2 cellular contexts compared by ENCODE assay signal in the genomic region with DNA sequence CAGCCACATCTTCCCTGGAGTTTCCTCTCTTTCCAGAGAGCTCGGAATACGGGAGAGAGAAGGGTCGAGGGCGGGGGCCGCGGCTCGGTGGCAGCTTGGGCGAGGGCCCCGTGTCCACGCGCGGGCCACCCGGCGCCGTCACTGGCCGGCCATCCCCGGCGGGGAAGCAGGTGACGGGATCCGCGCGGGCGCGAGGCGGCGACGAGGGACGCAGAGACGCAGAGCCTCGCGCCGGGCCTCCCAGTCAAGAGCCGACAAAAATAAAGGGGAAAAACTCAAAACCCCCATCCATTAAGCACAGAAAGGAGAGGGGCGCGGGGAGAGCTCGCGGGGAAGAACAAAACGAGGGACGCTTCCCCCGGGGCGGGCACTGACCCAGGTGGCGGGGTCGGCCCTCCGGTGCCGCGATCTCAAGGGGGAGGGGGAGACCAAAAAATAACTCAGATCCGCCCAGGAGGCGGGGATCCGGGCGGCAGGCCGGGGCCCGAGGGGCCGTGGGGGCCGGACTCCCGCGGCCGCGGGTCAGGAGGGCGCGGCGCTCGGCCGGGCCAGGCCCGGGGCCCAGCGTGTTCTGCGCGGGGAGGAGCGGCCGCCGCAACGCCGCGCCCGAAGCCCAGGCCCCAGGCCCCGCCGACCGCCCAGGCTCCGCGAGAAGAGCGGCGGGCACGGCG.
A peak's percentile ranks its signal among the peaks of the same experiment; 100 is the strongest.
TF ChIP-seq lines count a peak whose summit lies in the region.

No MANE protein-coding gene starts in this region.

TF ChIP-seq in HEK293T, 16 proteins besides CTCF, POLR2A, EP300 and RAD21:
- TF ChIP-seq HDGF (IDR thresholded peaks at IDR 0.05; ENCODE audit: borderline replicate concordance) (no peak), ARNT (IDR thresholded peaks at IDR 0.05) (no peak), FOXA1 (IDR thresholded peaks at IDR 0.05) (no peak), TARDBP (IDR thresholded peaks at IDR 0.05) (no peak), CTBP1 (IDR thresholded peaks at IDR 0.05; ENCODE audit: borderline replicate concordance) (no peak), L3MBTL2 (conservative IDR thresholded peaks at IDR 0.05) (no peak), NFRKB (IDR thresholded peaks at IDR 0.05) (no peak), FOXK2 (IDR thresholded peaks at IDR 0.05) (no peak), BHLHE40 (IDR thresholded peaks at IDR 0.05; ENCODE audit: borderline replicate concordance) (no peak), FOXM1 (IDR thresholded peaks at IDR 0.05; ENCODE audit: borderline replicate concordance) (no peak), SUZ12 (IDR thresholded peaks at IDR 0.05) (no peak), LEF1 (IDR thresholded peaks at IDR 0.05; ENCODE audit: borderline replicate concordance) (no peak), ELF4 (IDR thresholded peaks at IDR 0.05) (no peak), SP1 (IDR thresholded peaks at IDR 0.05) (no peak), ZNF384 (IDR thresholded peaks at IDR 0.05) (no peak)
- TF ChIP-seq, protein P1, sequence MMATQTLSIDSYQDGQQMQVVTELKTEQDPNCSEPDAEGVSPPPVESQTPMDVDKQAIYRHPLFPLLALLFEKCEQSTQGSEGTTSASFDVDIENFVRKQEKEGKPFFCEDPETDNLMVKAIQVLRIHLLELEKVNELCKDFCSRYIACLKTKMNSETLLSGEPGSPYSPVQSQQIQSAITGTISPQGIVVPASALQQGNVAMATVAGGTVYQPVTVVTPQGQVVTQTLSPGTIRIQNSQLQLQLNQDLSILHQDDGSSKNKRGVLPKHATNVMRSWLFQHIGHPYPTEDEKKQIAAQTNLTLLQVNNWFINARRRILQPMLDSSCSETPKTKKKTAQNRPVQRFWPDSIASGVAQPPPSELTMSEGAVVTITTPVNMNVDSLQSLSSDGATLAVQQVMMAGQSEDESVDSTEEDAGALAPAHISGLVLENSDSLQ (IDR thresholded peaks at IDR 0.05): no peak

TF ChIP-seq in H1, 55 proteins besides CTCF, POLR2A, EP300 and RAD21:
- TF ChIP-seq HDAC2 (IDR thresholded peaks at IDR 0.05; ENCODE audit: borderline replicate concordance in 1 of 2, low read depth in 2 of 2, low read length in 2 of 2) (peak in 1 of 2 experiments; percentile 62; a peak in 1 of 4 replicates), KDM4A (IDR thresholded peaks at IDR 0.05; ENCODE audit: low read depth, low read length, severe bottlenecking) (peak; percentile 63), ZNF274 (IDR thresholded peaks at IDR 0.05; ENCODE audit: borderline replicate concordance, extremely low read depth, low read length) (no peak), SIN3A (conservative IDR thresholded peaks at IDR 0.05 in 1 of 2, IDR thresholded peaks at IDR 0.05 in 1 of 2; ENCODE audit: low read depth in 1 of 2, low read length in 2 of 2) (0 out of 4 replicates have a peak, but pooled peaks of 1 of the 2 experiments have one; percentile 16), RBBP5 (IDR thresholded peaks at IDR 0.05; ENCODE audit: borderline replicate concordance, low read depth, low read length) (peak; percentile 31; the same call in 1 of the 2 replicates)
- TF ChIP-seq, protein P2, sequence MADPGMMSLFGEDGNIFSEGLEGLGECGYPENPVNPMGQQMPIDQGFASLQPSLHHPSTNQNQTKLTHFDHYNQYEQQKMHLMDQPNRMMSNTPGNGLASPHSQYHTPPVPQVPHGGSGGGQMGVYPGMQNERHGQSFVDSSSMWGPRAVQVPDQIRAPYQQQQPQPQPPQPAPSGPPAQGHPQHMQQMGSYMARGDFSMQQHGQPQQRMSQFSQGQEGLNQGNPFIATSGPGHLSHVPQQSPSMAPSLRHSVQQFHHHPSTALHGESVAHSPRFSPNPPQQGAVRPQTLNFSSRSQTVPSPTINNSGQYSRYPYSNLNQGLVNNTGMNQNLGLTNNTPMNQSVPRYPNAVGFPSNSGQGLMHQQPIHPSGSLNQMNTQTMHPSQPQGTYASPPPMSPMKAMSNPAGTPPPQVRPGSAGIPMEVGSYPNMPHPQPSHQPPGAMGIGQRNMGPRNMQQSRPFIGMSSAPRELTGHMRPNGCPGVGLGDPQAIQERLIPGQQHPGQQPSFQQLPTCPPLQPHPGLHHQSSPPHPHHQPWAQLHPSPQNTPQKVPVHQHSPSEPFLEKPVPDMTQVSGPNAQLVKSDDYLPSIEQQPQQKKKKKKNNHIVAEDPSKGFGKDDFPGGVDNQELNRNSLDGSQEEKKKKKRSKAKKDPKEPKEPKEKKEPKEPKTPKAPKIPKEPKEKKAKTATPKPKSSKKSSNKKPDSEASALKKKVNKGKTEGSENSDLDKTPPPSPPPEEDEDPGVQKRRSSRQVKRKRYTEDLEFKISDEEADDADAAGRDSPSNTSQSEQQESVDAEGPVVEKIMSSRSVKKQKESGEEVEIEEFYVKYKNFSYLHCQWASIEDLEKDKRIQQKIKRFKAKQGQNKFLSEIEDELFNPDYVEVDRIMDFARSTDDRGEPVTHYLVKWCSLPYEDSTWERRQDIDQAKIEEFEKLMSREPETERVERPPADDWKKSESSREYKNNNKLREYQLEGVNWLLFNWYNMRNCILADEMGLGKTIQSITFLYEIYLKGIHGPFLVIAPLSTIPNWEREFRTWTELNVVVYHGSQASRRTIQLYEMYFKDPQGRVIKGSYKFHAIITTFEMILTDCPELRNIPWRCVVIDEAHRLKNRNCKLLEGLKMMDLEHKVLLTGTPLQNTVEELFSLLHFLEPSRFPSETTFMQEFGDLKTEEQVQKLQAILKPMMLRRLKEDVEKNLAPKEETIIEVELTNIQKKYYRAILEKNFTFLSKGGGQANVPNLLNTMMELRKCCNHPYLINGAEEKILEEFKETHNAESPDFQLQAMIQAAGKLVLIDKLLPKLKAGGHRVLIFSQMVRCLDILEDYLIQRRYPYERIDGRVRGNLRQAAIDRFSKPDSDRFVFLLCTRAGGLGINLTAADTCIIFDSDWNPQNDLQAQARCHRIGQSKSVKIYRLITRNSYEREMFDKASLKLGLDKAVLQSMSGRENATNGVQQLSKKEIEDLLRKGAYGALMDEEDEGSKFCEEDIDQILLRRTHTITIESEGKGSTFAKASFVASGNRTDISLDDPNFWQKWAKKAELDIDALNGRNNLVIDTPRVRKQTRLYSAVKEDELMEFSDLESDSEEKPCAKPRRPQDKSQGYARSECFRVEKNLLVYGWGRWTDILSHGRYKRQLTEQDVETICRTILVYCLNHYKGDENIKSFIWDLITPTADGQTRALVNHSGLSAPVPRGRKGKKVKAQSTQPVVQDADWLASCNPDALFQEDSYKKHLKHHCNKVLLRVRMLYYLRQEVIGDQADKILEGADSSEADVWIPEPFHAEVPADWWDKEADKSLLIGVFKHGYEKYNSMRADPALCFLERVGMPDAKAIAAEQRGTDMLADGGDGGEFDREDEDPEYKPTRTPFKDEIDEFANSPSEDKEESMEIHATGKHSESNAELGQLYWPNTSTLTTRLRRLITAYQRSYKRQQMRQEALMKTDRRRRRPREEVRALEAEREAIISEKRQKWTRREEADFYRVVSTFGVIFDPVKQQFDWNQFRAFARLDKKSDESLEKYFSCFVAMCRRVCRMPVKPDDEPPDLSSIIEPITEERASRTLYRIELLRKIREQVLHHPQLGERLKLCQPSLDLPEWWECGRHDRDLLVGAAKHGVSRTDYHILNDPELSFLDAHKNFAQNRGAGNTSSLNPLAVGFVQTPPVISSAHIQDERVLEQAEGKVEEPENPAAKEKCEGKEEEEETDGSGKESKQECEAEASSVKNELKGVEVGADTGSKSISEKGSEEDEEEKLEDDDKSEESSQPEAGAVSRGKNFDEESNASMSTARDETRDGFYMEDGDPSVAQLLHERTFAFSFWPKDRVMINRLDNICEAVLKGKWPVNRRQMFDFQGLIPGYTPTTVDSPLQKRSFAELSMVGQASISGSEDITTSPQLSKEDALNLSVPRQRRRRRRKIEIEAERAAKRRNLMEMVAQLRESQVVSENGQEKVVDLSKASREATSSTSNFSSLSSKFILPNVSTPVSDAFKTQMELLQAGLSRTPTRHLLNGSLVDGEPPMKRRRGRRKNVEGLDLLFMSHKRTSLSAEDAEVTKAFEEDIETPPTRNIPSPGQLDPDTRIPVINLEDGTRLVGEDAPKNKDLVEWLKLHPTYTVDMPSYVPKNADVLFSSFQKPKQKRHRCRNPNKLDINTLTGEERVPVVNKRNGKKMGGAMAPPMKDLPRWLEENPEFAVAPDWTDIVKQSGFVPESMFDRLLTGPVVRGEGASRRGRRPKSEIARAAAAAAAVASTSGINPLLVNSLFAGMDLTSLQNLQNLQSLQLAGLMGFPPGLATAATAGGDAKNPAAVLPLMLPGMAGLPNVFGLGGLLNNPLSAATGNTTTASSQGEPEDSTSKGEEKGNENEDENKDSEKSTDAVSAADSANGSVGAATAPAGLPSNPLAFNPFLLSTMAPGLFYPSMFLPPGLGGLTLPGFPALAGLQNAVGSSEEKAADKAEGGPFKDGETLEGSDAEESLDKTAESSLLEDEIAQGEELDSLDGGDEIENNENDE (IDR thresholded peaks at IDR 0.05; ENCODE audit: insufficient replicate concordance, low read length): no peak
